ENCODE assay signal across 2 cellular contexts in the genomic region with DNA sequence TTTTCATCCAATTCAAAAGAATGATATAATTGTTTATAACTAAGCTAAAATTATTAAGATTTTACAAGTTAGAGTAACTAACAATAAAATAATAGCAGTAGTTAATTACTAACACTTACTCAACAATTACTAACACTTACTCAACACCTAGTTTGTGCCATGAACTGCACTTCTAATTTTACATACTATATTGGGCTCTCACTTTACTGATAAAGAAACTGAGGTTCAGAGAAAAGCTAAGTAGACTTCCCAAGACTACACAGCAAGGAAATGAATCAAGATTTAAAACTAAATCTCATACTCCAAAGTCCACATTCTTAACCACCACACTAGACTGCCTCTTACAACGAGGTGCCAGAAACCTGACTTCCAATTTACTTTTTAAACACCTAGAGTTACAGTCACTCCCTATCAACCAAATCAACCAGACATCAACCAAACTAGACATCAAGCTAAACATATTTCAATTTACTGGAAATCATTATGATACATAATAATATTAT.
TF ChIP-seq lines count a peak whose summit lies in the region.

No MANE protein-coding gene starts in this region.

TF ChIP-seq in GM23338, 12 proteins besides CTCF, POLR2A, EP300 and RAD21:
- TF ChIP-seq NANOG (IDR thresholded peaks at IDR 0.05; ENCODE audit: borderline replicate concordance) (no peak), JUNB (IDR thresholded peaks at IDR 0.05; ENCODE audit: unreplicated experiment) (no peak), CREB1 (CRISPR knock-in tag; IDR thresholded peaks at IDR 0.05; ENCODE audit: low read depth) (no peak)
- TF ChIP-seq, protein P1, sequence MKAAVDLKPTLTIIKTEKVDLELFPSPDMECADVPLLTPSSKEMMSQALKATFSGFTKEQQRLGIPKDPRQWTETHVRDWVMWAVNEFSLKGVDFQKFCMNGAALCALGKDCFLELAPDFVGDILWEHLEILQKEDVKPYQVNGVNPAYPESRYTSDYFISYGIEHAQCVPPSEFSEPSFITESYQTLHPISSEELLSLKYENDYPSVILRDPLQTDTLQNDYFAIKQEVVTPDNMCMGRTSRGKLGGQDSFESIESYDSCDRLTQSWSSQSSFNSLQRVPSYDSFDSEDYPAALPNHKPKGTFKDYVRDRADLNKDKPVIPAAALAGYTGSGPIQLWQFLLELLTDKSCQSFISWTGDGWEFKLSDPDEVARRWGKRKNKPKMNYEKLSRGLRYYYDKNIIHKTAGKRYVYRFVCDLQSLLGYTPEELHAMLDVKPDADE (IDR thresholded peaks at IDR 0.05), result no peak
- TF ChIP-seq, protein P2, sequence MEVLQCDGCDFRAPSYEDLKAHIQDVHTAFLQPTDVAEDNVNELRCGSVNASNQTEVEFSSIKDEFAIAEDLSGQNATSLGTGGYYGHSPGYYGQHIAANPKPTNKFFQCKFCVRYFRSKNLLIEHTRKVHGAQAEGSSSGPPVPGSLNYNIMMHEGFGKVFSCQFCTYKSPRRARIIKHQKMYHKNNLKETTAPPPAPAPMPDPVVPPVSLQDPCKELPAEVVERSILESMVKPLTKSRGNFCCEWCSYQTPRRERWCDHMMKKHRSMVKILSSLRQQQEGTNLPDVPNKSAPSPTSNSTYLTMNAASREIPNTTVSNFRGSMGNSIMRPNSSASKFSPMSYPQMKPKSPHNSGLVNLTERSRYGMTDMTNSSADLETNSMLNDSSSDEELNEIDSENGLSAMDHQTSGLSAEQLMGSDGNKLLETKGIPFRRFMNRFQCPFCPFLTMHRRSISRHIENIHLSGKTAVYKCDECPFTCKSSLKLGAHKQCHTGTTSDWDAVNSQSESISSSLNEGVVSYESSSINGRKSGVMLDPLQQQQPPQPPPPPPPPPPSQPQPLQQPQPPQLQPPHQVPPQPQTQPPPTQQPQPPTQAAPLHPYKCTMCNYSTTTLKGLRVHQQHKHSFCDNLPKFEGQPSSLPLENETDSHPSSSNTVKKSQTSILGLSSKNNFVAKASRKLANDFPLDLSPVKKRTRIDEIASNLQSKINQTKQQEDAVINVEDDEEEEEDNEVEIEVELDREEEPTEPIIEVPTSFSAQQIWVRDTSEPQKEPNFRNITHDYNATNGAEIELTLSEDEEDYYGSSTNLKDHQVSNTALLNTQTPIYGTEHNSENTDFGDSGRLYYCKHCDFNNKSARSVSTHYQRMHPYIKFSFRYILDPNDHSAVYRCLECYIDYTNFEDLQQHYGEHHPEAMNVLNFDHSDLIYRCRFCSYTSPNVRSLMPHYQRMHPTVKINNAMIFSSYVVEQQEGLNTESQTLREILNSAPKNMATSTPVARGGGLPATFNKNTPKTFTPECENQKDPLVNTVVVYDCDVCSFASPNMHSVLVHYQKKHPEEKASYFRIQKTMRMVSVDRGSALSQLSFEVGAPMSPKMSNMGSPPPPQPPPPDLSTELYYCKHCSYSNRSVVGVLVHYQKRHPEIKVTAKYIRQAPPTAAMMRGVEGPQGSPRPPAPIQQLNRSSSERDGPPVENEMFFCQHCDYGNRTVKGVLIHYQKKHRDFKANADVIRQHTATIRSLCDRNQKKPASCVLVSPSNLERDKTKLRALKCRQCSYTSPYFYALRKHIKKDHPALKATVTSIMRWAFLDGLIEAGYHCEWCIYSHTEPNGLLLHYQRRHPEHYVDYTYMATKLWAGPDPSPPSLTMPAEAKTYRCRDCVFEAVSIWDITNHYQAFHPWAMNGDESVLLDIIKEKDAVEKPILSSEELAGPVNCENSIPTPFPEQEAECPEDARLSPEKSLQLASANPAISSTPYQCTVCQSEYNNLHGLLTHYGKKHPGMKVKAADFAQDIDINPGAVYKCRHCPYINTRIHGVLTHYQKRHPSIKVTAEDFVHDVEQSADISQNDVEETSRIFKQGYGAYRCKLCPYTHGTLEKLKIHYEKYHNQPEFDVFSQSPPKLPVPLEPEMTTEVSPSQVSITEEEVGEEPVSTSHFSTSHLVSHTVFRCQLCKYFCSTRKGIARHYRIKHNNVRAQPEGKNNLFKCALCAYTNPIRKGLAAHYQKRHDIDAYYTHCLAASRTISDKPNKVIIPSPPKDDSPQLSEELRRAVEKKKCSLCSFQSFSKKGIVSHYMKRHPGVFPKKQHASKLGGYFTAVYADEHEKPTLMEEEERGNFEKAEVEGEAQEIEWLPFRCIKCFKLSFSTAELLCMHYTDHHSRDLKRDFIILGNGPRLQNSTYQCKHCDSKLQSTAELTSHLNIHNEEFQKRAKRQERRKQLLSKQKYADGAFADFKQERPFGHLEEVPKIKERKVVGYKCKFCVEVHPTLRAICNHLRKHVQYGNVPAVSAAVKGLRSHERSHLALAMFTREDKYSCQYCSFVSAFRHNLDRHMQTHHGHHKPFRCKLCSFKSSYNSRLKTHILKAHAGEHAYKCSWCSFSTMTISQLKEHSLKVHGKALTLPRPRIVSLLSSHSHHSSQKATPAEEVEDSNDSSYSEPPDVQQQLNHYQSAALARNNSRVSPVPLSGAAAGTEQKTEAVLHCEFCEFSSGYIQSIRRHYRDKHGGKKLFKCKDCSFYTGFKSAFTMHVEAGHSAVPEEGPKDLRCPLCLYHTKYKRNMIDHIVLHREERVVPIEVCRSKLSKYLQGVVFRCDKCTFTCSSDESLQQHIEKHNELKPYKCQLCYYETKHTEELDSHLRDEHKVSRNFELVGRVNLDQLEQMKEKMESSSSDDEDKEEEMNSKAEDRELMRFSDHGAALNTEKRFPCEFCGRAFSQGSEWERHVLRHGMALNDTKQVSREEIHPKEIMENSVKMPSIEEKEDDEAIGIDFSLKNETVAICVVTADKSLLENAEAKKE (CRISPR knock-in tag; IDR thresholded peaks at IDR 0.05), result no peak

TF ChIP-seq in K562, 482 proteins besides CTCF, POLR2A, EP300 and RAD21:
- TF ChIP-seq, protein P3, sequence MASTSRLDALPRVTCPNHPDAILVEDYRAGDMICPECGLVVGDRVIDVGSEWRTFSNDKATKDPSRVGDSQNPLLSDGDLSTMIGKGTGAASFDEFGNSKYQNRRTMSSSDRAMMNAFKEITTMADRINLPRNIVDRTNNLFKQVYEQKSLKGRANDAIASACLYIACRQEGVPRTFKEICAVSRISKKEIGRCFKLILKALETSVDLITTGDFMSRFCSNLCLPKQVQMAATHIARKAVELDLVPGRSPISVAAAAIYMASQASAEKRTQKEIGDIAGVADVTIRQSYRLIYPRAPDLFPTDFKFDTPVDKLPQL (IDR thresholded peaks at IDR 0.05; ENCODE audit: extremely low read depth, insufficient read length), result no peak
- TF ChIP-seq SREBF2 (CRISPR knock-in tag; IDR thresholded peaks at IDR 0.05) (no peak), SIRT6 (IDR thresholded peaks at IDR 0.05; ENCODE audit: low read depth, low read length) (no peak), EGR1 (conservative IDR thresholded peaks at IDR 0.05) (no peak), GABPA (tag; conservative IDR thresholded peaks at IDR 0.05; ENCODE audit: low read depth) (no peak)
- TF ChIP-seq, protein P4, sequence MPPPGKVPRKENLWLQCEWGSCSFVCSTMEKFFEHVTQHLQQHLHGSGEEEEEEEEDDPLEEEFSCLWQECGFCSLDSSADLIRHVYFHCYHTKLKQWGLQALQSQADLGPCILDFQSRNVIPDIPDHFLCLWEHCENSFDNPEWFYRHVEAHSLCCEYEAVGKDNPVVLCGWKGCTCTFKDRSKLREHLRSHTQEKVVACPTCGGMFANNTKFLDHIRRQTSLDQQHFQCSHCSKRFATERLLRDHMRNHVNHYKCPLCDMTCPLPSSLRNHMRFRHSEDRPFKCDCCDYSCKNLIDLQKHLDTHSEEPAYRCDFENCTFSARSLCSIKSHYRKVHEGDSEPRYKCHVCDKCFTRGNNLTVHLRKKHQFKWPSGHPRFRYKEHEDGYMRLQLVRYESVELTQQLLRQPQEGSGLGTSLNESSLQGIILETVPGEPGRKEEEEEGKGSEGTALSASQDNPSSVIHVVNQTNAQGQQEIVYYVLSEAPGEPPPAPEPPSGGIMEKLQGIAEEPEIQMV (tag; conservative IDR thresholded peaks at IDR 0.05; ENCODE audit: low read depth), result no peak
TF ChIP-seq in K562: peak in this region for 0.
